Comparison of ENCODE assay signal across 20 cellular contexts in the genomic region with DNA sequence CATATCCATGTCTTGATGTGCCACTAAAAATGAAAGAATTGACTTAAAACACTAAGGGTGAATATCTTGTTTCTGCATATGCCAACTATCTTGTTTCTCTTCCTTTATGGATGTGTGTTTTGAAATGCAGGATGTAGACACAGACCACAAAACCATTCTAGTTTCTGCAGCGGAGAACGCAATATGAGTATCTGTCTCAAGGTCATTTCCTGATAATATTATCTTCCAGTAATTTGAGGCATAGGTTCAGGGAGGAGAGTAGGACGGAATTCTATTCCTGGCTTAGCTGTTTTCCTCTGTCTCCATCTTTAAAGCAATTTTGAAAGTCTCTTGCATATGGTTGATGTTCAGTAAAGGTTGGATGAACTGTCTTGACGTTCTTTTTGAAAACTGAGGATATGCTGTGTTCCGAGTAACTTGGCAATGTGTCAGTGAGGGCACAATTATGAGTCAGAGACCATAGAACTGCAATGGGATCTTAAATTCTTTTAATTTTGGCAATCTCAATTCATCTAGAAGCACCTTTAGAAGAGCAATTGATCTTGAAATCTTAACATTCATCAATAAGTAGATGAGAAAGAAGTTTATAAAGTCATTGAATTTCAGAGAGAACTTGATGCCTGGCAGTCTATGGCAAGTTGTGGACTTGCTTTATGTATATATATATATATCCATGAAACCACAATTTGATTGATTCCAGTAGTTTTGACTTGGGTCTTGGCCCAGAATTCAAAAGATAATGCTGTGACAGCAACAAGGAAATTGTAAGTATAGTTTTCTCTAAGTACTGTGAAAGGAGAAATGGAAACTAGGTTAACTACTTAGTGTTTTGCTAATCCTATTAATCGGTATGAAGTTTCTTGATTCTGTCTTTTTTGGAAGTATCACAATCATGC. TPM values are rescaled to one million over a fixed set of nuclear protein-coding genes. Genes with fewer than 3 reads are reported as not detected.
DNase-seq lines count a peak whose midpoint lies in the region; ATAC-seq, FAIRE-seq and TF ChIP-seq lines count a peak whose summit lies in the region.
"Had no signal": no experiment of that assay in that cellular context is flagged by ENCODE, and none has a peak within 500 bp of the region (broad histone marks: within the 10 kb centered on the region; RNA-seq: fewer than 3 reads in every experiment).

No MANE protein-coding gene starts in this region.

- no peaks in the 10 kb centered on the region for H3K9me3 ChIP-seq in A673 (ENCODE audit: low read depth, low read length, poor library complexity, severe bottlenecking)
- no peaks in the 10 kb centered on the region for H3K9me3 ChIP-seq in right atrium auricular region
- H3K9me3 ChIP-seq: left ventricle myocardium inferior, uterus had no signal

- TF ChIP-seq CTCF in A673 (conservative IDR thresholded peaks at IDR 0.05; ENCODE audit: low read depth, low read length): no peak
- no peak for TF ChIP-seq CTCF in cardiac fibroblast (IDR thresholded peaks at IDR 0.05; ENCODE audit: low read depth, low read length)
- no peak for TF ChIP-seq CTCF in right atrium auricular region (IDR thresholded peaks at IDR 0.05)

- intact Hi-C loops in A673 (cut with micrococcal nuclease; ENCODE audit: unreplicated experiment): no loop called here

- peak; percentile 5 for DNase-seq in A673 (ENCODE audit: low spot score)
- peak; percentile 96 for DNase-seq in GF-D8 (lab: John Stamatoyannopoulos, UW)
- DNase-seq in OCI-M2 (lab: John Stamatoyannopoulos, UW; ENCODE audit: unreplicated experiment): peak; percentile 70
- peak; percentile 32 to 52 for DNase-seq in cardiac fibroblast (ENCODE audit: low read depth in 2 of 2)
- DNase-seq in right atrium auricular region (ENCODE audit: low spot score): no peak
- DNase-seq in cerebellum (ENCODE audit: low spot score): no peak
- no peak for DNase-seq in HTR-8/SVneo (ENCODE audit: insufficient read length, low spot score)
- DNase-seq: activated gamma-delta T cell treated with Interleukin-2 at 50 U/mL for 16 hours; DND-41; Karpas-422; left ventricle myocardium inferior; NCI-H2081 treated with DMSO at 0.1 percent for 48 hours; right cardiac atrium; stimulated activated CD4-positive, alpha-beta T cell treated with anti-CD3 and anti-CD28 coated beads, Interleukin-4, amount 100 ng/mL, for 4 hours; stimulated activated naive B cell treated with anti-CD40 and anti-IgM and Interleukin-4, amounts not matched to agents 10 μg/mL and 1 μg/mL and 100 μg/mL, for 72 hours; uterus had no signal

- H3K36me3 ChIP-seq in A673 (ENCODE audit: insufficient read depth, low read length, poor library complexity, severe bottlenecking): no peaks in the 10 kb centered on the region
- H3K36me3 ChIP-seq in right atrium auricular region: no peaks in the 10 kb centered on the region
- H3K36me3 ChIP-seq: cardiac muscle cell, left ventricle myocardium inferior, uterus had no signal

- BruUV-seq in A673 (replicated peaks; lab: Mats Ljungman, UMichigan): no TSS peak

- POLR2A ChIA-PET in A673 (lab: Charles Lee; ENCODE audit: low non-redundant PET): no interaction called here

- H3K4me3 ChIP-seq in A673 (ENCODE audit: low read depth, low read length, poor library complexity, severe bottlenecking) (no peak overlapping the region), cardiac fibroblast (replicated peaks in 1 of 2; ENCODE audit: low read depth in 2 of 2, low read length in 2 of 2) (no peak overlapping the region), right atrium auricular region (no peak overlapping the region)
- H3K4me3 ChIP-seq: cardiac muscle cell, left ventricle myocardium inferior, uterus had no signal

- H3K4me1 ChIP-seq in A673 (ENCODE audit: insufficient read depth, low read length, poor library complexity, severe bottlenecking): no peaks in the 10 kb centered on the region
- no peaks in the 10 kb centered on the region for H3K4me1 ChIP-seq in right atrium auricular region
- H3K4me1 ChIP-seq: left ventricle myocardium inferior, uterus had no signal

- H3K27ac ChIP-seq in A673 (ENCODE audit: low read depth, low read length, poor library complexity, severe bottlenecking) (no peak overlapping the region), right atrium auricular region (no peak overlapping the region)
- H3K27ac ChIP-seq: cardiac muscle cell, left ventricle myocardium inferior, uterus had no signal

- H3K27me3 ChIP-seq in A673 (replicated peaks; ENCODE audit: insufficient read depth, low read depth, low read length, poor library complexity): no peaks in the 10 kb centered on the region
- H3K27me3 ChIP-seq in right atrium auricular region: no peaks in the 10 kb centered on the region
- H3K27me3 ChIP-seq: cardiac muscle cell, uterus had no signal

- ATAC-seq in GM19328 (IDR thresholded peaks at IDR 0.05; ENCODE audit: unreplicated experiment): no peak
- ATAC-seq: right cardiac atrium had no signal

- no peak for FAIRE-seq in HTR-8/SVneo (lab: Jason Lieb, UNC)
- FAIRE-seq: GM12891, GM19239 had no signal

- CTCF ChIA-PET in A673 (lab: Charles Lee): no interaction called here

RNA-seq across cellular contexts. Expression of gene RAB27B, which starts 24.8 kb away (rescaled TPM):
- 0.04 TPM in 1 of 2 replicates, not detected in the other for total RNA-seq in A673 (2021)
- 1 to 10 TPM in 1 of 2 donors, under 1 TPM in 1; 0.11 to 1.1 TPM for total RNA-seq in right atrium auricular region
- 17.4 TPM for total RNA-seq in cerebellum

Comparison
In these comparisons a context has a peak if more than half of its experiments do, and no peak if none do; other contexts are left out.
1. DNase-seq: peak in A673 (single experiment), GF-D8 (single experiment), OCI-M2 (single experiment) and cardiac fibroblast (2 of 2); none in right atrium auricular region (single experiment), cerebellum (single experiment) and HTR-8/SVneo (single experiment).